2 cellular contexts compared by ENCODE assay signal in genomic region chr7:1488016-1488415, GRCh38.
TF ChIP-seq lines count a peak whose summit lies in the region.

No MANE protein-coding gene starts in this region.

TF ChIP-seq in HCT116, 20 proteins besides CTCF, POLR2A, EP300 and RAD21:
- TF ChIP-seq ZNF274 (IDR thresholded peaks at IDR 0.05; ENCODE audit: low read depth, low read length) (no peak), ZBTB33 (IDR thresholded peaks at IDR 0.05; ENCODE audit: extremely low read depth, insufficient replicate concordance, low read length) (no peak), ATF3 (IDR thresholded peaks at IDR 0.05) (no peak)
- TF ChIP-seq, protein P1, sequence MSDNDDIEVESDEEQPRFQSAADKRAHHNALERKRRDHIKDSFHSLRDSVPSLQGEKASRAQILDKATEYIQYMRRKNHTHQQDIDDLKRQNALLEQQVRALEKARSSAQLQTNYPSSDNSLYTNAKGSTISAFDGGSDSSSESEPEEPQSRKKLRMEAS (IDR thresholded peaks at IDR 0.05): no peak

TF ChIP-seq in GM12878, 131 proteins besides CTCF, POLR2A, EP300 and RAD21:
- TF ChIP-seq EGR1 (IDR thresholded peaks at IDR 0.05; ENCODE audit: borderline replicate concordance in 1 of 2, low read depth in 2 of 2, low read length in 2 of 2) (no peak), CUX1 (IDR thresholded peaks at IDR 0.05; ENCODE audit: insufficient replicate concordance, low read depth, low read length) (no peak), HDGF (IDR thresholded peaks at IDR 0.05) (no peak), NFYA (IDR thresholded peaks at IDR 0.05; ENCODE audit: borderline replicate concordance, low read depth, low read length) (no peak), SRF (IDR thresholded peaks at IDR 0.05; ENCODE audit: low read depth in 2 of 2, low read length in 2 of 2) (no peak), SIX5 (IDR thresholded peaks at IDR 0.05; ENCODE audit: low read depth, low read length, severe bottlenecking) (no peak), NBN (IDR thresholded peaks at IDR 0.05) (no peak), SREBF1 (IDR thresholded peaks at IDR 0.05; ENCODE audit: low read length) (no peak), REST (IDR thresholded peaks at IDR 0.05; ENCODE audit: low read depth, low read length) (no peak), TCF12 (IDR thresholded peaks at IDR 0.05; ENCODE audit: low read depth, low read length) (no peak), IRF3 (IDR thresholded peaks at IDR 0.05) (no peak), ZBTB33 (IDR thresholded peaks at IDR 0.05) (no peak), FOS (IDR thresholded peaks at IDR 0.05; ENCODE audit: borderline replicate concordance, extremely low read depth, insufficient read length) (no peak), MTA3 (IDR thresholded peaks at IDR 0.05; ENCODE audit: borderline replicate concordance, low read length) (no peak), SKIL (IDR thresholded peaks at IDR 0.05; ENCODE audit: low read depth, poor library complexity, severe bottlenecking) (no peak), CBX5 (IDR thresholded peaks at IDR 0.05; ENCODE audit: low read depth) (no peak), JUNB (IDR thresholded peaks at IDR 0.05) (no peak), DPF2 (IDR thresholded peaks at IDR 0.05) (no peak)
- TF ChIP-seq, protein P1 (IDR thresholded peaks at IDR 0.05; ENCODE audit: low read depth, low read length): no peak
- TF ChIP-seq, protein P2, sequence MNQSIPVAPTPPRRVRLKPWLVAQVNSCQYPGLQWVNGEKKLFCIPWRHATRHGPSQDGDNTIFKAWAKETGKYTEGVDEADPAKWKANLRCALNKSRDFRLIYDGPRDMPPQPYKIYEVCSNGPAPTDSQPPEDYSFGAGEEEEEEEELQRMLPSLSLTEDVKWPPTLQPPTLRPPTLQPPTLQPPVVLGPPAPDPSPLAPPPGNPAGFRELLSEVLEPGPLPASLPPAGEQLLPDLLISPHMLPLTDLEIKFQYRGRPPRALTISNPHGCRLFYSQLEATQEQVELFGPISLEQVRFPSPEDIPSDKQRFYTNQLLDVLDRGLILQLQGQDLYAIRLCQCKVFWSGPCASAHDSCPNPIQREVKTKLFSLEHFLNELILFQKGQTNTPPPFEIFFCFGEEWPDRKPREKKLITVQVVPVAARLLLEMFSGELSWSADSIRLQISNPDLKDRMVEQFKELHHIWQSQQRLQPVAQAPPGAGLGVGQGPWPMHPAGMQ (IDR thresholded peaks at IDR 0.05; ENCODE audit: borderline replicate concordance): no peak
